Comparison of ENCODE assay signal across 1 cellular context in the genomic region with DNA sequence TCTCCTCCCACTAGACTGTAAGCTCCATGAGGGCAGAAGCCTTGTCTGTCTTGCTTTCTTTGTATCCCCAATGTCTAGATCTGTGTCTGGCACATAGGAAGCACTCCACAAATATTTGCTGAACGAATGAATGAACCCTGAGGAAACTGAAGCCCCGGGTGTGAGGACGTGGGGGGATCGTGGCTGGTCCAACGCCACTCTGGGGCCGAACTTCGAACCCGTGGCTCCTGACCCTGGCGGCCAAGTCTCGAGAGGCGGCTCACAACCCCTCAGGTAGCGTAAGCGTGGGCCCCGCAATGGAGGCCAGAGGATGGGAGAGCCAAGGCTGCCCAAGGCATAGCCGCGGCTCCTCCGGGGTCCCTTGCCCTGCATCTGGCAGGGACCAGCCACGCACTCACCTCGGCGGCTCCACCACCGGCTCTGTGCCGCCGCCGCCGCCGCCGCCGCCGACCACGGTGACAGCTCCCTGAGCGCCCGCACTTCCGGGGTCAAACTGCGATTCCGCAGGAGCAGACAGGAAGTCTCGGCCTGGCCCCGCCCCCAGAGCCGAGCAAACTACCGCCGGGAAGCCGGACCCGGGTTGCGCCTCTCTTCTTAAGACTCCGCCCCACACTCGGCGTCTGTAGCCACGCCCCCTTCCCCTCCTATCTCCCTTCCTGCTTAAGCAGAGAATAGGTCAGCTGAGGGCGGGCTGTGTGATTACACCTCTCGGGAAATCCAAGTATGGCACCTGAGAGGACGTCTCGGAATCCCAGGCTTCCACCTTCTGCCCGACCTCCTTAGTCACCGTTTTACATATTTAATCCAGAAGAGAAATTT.
TF ChIP-seq lines count a peak whose summit lies in the region.

A gene with protein sequence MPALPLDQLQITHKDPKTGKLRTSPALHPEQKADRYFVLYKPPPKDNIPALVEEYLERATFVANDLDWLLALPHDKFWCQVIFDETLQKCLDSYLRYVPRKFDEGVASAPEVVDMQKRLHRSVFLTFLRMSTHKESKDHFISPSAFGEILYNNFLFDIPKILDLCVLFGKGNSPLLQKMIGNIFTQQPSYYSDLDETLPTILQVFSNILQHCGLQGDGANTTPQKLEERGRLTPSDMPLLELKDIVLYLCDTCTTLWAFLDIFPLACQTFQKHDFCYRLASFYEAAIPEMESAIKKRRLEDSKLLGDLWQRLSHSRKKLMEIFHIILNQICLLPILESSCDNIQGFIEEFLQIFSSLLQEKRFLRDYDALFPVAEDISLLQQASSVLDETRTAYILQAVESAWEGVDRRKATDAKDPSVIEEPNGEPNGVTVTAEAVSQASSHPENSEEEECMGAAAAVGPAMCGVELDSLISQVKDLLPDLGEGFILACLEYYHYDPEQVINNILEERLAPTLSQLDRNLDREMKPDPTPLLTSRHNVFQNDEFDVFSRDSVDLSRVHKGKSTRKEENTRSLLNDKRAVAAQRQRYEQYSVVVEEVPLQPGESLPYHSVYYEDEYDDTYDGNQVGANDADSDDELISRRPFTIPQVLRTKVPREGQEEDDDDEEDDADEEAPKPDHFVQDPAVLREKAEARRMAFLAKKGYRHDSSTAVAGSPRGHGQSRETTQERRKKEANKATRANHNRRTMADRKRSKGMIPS (minus strand): TSS at position 495 of the 819 bp plus-strand sequence. CDS start 5,949 bp downstream, outside the sequence.

TF ChIP-seq in GM12878, 131 proteins besides CTCF, POLR2A, EP300 and RAD21 (continued from another document and continues in another):
- TF ChIP-seq, protein P1, sequence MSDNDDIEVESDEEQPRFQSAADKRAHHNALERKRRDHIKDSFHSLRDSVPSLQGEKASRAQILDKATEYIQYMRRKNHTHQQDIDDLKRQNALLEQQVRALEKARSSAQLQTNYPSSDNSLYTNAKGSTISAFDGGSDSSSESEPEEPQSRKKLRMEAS (IDR thresholded peaks at IDR 0.05; ENCODE audit: low read depth, low read length) = no peak
- TF ChIP-seq NFYA (IDR thresholded peaks at IDR 0.05; ENCODE audit: borderline replicate concordance, low read depth, low read length) = no peak
- TF ChIP-seq, protein P2, sequence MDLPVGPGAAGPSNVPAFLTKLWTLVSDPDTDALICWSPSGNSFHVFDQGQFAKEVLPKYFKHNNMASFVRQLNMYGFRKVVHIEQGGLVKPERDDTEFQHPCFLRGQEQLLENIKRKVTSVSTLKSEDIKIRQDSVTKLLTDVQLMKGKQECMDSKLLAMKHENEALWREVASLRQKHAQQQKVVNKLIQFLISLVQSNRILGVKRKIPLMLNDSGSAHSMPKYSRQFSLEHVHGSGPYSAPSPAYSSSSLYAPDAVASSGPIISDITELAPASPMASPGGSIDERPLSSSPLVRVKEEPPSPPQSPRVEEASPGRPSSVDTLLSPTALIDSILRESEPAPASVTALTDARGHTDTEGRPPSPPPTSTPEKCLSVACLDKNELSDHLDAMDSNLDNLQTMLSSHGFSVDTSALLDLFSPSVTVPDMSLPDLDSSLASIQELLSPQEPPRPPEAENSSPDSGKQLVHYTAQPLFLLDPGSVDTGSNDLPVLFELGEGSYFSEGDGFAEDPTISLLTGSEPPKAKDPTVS (IDR thresholded peaks at IDR 0.05; ENCODE audit: low read depth, low read length) = no peak
- TF ChIP-seq CHD2 (IDR thresholded peaks at IDR 0.05; ENCODE audit: borderline replicate concordance, low read depth, low read length) = no peak
- TF ChIP-seq SUPT20H (IDR thresholded peaks at IDR 0.05; ENCODE audit: borderline replicate concordance, control insufficient read depth, low read depth, low read length) = no peak
- peak in 1 of 2 experiments; percentile 25; a peak in 1 of 4 replicates for TF ChIP-seq BHLHE40 (IDR thresholded peaks at IDR 0.05; ENCODE audit: borderline replicate concordance in 1 of 2, low read depth in 2 of 2, low read length in 1 of 2)
- no peak for TF ChIP-seq JUND (IDR thresholded peaks at IDR 0.05; ENCODE audit: low read depth, low read length)
- TF ChIP-seq NBN (IDR thresholded peaks at IDR 0.05) = 0 out of 2 replicates have a peak, but pooled peaks have one; percentile 67
- TF ChIP-seq, protein P3, sequence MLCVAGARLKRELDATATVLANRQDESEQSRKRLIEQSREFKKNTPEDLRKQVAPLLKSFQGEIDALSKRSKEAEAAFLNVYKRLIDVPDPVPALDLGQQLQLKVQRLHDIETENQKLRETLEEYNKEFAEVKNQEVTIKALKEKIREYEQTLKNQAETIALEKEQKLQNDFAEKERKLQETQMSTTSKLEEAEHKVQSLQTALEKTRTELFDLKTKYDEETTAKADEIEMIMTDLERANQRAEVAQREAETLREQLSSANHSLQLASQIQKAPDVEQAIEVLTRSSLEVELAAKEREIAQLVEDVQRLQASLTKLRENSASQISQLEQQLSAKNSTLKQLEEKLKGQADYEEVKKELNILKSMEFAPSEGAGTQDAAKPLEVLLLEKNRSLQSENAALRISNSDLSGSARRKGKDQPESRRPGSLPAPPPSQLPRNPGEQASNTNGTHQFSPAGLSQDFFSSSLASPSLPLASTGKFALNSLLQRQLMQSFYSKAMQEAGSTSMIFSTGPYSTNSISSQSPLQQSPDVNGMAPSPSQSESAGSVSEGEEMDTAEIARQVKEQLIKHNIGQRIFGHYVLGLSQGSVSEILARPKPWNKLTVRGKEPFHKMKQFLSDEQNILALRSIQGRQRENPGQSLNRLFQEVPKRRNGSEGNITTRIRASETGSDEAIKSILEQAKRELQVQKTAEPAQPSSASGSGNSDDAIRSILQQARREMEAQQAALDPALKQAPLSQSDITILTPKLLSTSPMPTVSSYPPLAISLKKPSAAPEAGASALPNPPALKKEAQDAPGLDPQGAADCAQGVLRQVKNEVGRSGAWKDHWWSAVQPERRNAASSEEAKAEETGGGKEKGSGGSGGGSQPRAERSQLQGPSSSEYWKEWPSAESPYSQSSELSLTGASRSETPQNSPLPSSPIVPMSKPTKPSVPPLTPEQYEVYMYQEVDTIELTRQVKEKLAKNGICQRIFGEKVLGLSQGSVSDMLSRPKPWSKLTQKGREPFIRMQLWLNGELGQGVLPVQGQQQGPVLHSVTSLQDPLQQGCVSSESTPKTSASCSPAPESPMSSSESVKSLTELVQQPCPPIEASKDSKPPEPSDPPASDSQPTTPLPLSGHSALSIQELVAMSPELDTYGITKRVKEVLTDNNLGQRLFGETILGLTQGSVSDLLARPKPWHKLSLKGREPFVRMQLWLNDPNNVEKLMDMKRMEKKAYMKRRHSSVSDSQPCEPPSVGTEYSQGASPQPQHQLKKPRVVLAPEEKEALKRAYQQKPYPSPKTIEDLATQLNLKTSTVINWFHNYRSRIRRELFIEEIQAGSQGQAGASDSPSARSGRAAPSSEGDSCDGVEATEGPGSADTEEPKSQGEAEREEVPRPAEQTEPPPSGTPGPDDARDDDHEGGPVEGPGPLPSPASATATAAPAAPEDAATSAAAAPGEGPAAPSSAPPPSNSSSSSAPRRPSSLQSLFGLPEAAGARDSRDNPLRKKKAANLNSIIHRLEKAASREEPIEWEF (IDR thresholded peaks at IDR 0.05; ENCODE audit: insufficient replicate concordance, low read depth, low read length) = no peak
- TF ChIP-seq CHD1 (IDR thresholded peaks at IDR 0.05; ENCODE audit: low read depth, low read length) = no peak
- TF ChIP-seq MYC (IDR thresholded peaks at IDR 0.05; ENCODE audit: insufficient read depth, insufficient read length, insufficient replicate concordance, low read length, severe bottlenecking) = no peak
- peak; percentile 95 for TF ChIP-seq NR2C1 (IDR thresholded peaks at IDR 0.05)
- TF ChIP-seq, protein P4, sequence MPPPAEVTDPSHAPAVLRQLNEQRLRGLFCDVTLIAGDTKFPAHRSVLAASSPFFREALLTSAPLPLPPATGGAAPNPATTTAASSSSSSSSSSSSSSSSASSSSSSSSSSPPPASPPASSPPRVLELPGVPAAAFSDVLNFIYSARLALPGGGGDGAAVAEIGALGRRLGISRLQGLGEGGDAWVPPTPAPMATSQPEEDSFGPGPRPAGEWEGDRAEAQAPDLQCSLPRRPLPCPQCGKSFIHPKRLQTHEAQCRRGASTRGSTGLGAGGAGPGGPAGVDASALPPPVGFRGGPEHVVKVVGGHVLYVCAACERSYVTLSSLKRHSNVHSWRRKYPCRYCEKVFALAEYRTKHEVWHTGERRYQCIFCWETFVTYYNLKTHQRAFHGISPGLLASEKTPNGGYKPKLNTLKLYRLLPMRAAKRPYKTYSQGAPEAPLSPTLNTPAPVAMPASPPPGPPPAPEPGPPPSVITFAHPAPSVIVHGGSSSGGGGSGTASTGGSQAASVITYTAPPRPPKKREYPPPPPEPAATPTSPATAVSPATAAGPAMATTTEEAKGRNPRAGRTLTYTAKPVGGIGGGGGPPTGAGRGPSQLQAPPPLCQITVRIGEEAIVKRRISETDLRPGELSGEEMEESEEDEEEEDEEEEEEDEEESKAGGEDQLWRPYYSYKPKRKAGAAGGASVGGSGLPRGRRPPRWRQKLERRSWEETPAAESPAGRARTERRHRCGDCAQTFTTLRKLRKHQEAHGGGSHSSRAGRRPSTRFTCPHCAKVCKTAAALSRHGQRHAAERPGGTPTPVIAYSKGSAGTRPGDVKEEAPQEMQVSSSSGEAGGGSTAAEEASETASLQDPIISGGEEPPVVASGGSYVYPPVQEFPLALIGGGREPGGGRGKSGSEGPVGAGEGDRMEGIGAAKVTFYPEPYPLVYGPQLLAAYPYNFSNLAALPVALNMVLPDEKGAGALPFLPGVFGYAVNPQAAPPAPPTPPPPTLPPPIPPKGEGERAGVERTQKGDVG (CRISPR knock-in tag; IDR thresholded peaks at IDR 0.05) = no peak
- no peak for TF ChIP-seq HDAC6 (IDR thresholded peaks at IDR 0.05; ENCODE audit: unreplicated experiment)
- no peak for TF ChIP-seq ZNF274 (IDR thresholded peaks at IDR 0.05; ENCODE audit: insufficient read depth, insufficient read length)
- no peak for TF ChIP-seq ZNF622 (IDR thresholded peaks at IDR 0.05)
- no peak for TF ChIP-seq TCF3 (IDR thresholded peaks at IDR 0.05; ENCODE audit: borderline replicate concordance, insufficient read depth, low read depth, low read length)
- TF ChIP-seq SMC3 (IDR thresholded peaks at IDR 0.05; ENCODE audit: borderline replicate concordance, low read length) = no peak
- TF ChIP-seq, protein P5, sequence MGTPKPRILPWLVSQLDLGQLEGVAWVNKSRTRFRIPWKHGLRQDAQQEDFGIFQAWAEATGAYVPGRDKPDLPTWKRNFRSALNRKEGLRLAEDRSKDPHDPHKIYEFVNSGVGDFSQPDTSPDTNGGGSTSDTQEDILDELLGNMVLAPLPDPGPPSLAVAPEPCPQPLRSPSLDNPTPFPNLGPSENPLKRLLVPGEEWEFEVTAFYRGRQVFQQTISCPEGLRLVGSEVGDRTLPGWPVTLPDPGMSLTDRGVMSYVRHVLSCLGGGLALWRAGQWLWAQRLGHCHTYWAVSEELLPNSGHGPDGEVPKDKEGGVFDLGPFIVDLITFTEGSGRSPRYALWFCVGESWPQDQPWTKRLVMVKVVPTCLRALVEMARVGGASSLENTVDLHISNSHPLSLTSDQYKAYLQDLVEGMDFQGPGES (IDR thresholded peaks at IDR 0.05) = no peak
- peak; percentile 85; the same call in 1 of the 2 replicates for TF ChIP-seq HDGF (IDR thresholded peaks at IDR 0.05)
- peak; percentile 72; the same call in 1 of the 2 replicates for TF ChIP-seq DPF2 (IDR thresholded peaks at IDR 0.05)
- no peak for TF ChIP-seq RUNX3 (IDR thresholded peaks at IDR 0.05; ENCODE audit: low read length)
- TF ChIP-seq, protein P6, sequence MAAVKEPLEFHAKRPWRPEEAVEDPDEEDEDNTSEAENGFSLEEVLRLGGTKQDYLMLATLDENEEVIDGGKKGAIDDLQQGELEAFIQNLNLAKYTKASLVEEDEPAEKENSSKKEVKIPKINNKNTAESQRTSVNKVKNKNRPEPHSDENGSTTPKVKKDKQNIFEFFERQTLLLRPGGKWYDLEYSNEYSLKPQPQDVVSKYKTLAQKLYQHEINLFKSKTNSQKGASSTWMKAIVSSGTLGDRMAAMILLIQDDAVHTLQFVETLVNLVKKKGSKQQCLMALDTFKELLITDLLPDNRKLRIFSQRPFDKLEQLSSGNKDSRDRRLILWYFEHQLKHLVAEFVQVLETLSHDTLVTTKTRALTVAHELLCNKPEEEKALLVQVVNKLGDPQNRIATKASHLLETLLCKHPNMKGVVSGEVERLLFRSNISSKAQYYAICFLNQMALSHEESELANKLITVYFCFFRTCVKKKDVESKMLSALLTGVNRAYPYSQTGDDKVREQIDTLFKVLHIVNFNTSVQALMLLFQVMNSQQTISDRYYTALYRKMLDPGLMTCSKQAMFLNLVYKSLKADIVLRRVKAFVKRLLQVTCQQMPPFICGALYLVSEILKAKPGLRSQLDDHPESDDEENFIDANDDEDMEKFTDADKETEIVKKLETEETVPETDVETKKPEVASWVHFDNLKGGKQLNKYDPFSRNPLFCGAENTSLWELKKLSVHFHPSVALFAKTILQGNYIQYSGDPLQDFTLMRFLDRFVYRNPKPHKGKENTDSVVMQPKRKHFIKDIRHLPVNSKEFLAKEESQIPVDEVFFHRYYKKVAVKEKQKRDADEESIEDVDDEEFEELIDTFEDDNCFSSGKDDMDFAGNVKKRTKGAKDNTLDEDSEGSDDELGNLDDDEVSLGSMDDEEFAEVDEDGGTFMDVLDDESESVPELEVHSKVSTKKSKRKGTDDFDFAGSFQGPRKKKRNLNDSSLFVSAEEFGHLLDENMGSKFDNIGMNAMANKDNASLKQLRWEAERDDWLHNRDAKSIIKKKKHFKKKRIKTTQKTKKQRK (IDR thresholded peaks at IDR 0.05; ENCODE audit: low read depth, low read length) = no peak
- TF ChIP-seq, protein P7, sequence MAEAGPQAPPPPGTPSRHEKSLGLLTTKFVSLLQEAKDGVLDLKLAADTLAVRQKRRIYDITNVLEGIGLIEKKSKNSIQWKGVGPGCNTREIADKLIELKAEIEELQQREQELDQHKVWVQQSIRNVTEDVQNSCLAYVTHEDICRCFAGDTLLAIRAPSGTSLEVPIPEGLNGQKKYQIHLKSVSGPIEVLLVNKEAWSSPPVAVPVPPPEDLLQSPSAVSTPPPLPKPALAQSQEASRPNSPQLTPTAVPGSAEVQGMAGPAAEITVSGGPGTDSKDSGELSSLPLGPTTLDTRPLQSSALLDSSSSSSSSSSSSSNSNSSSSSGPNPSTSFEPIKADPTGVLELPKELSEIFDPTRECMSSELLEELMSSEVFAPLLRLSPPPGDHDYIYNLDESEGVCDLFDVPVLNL (IDR thresholded peaks at IDR 0.05; ENCODE audit: low read depth, low read length) = no peak
- TF ChIP-seq ESRRA (IDR thresholded peaks at IDR 0.05; ENCODE audit: low read length) = no peak
- no peak for TF ChIP-seq CBFB (IDR thresholded peaks at IDR 0.05; ENCODE audit: low read depth)
- TF ChIP-seq PAX8 (IDR thresholded peaks at IDR 0.05) = no peak
- TF ChIP-seq CREB1 (IDR thresholded peaks at IDR 0.05; ENCODE audit: low read depth) = peak; percentile 56; the same call in 1 of the 2 replicates
- no peak for TF ChIP-seq ASH2L (IDR thresholded peaks at IDR 0.05; ENCODE audit: borderline replicate concordance, low read depth)
